ENCODE assay signal across 8 cellular contexts in genomic region chr7:77696057-77696642, GRCh38. TPM values are rescaled to one million over a fixed set of nuclear protein-coding genes. Genes with fewer than 3 reads are reported as not detected.
DNase-seq lines count a peak whose midpoint lies in the region; TF ChIP-seq lines count a peak whose summit lies in the region.

TSS of gene RSBN1L (plus strand) at chr7:77696459. CDS start at chr7:77696470, 11 bp downstream.

- peak; percentile 90 for TF ChIP-seq POLR2A in NB4 (IDR thresholded peaks at IDR 0.05; ENCODE audit: extremely low read depth, insufficient read length)

- peaks cover 41% of the 10 kb centered on the region for H3K4me1 Mint-ChIP-seq in HFFc6 (ENCODE audit: low read depth)

- H3K4me3 ChIP-seq in GM08714 (ENCODE audit: low read length) (peak within 1 kb of the TSS; percentile 97), NB4 (ENCODE audit: low read depth, low read length) (peak within 1 kb of the TSS; percentile 98), SK-N-MC (peak within 1 kb of the TSS; percentile 94)

- TF ChIP-seq CTCF in HFFc6 (IDR thresholded peaks at IDR 0.05), result peak; percentile 49
- no peak for TF ChIP-seq CTCF in NB4 (IDR thresholded peaks at IDR 0.05; ENCODE audit: low read depth, low read length)

- H3K9me3 Mint-ChIP-seq in HFFc6, result no peaks in the 10 kb centered on the region

- H3K27ac ChIP-seq in SK-N-MC (peak within 1 kb of the TSS; percentile 87), temporal lobe (ENCODE audit: low read depth, low read length) (peak within 1 kb of the TSS; percentile 94)

- DNase-seq in HFFc6, result peak; percentile 97
- DNase-seq in NB4 (ENCODE audit: low read depth), result peak; percentile 100
- DNase-seq in SK-N-MC (ENCODE audit: low read depth, low spot score), result peak; percentile 70
- peak; percentile 99 for DNase-seq in activated naive CD4-positive, alpha-beta T cell treated with anti-CD3 and anti-CD28 coated beads, Interleukin-2, amount 50 U/mL, for 16 hours
- DNase-seq in globus pallidus (ENCODE audit: low spot score), result peak; percentile 99
- DNase-seq in occipital lobe (lab: John Stamatoyannopoulos, UW), result peak; percentile 99

- peaks cover 23% of the 10 kb centered on the region for H3K36me3 Mint-ChIP-seq in HFFc6 (ENCODE audit: low read depth)

- H3K4me3 Mint-ChIP-seq in HFFc6, result peak within 1 kb of the TSS; percentile 98

- H3K9ac ChIP-seq in SK-N-MC (ENCODE audit: insufficient read length), result peak within 1 kb of the TSS; percentile 90

- H3K27me3 Mint-ChIP-seq in HFFc6 (ENCODE audit: insufficient read depth), result no peaks in the 10 kb centered on the region; the same call in 1 of the 2 replicates

- peaks cover 7% of the 10 kb centered on the region; the same call in 1 of the 2 replicates for H3K36me3 ChIP-seq in SK-N-MC (ENCODE audit: insufficient read depth, low read length)

- peak within 1 kb of the TSS; percentile 92 for H3K27ac Mint-ChIP-seq in HFFc6

- H3K9me3 ChIP-seq in SK-N-MC (ENCODE audit: low read depth, low read length), result no peaks in the 10 kb centered on the region

RNA-seq across cellular contexts. Expression of gene RSBN1L, which starts in this region (rescaled TPM):
- 10 to 100 TPM; 11.2 to 14.0 (median 12.9) TPM for total RNA-seq in HFFc6 (2021; fragmentation: NEBNext Ultra II Directional; extraction: Animal tissue kit (Norgen Biotek cat#: 25700))
- total RNA-seq in occipital lobe (76.7 TPM), temporal lobe (59.5 TPM)

Comparison
In these comparisons a context has a peak if more than half of its experiments do, and no peak if none do; other contexts are left out.
1. Peak in every context shown above with its lines: DNase-seq, H3K4me3 ChIP-seq and H3K27ac ChIP-seq.